28 cellular contexts compared by ENCODE assay signal in the genomic region with DNA sequence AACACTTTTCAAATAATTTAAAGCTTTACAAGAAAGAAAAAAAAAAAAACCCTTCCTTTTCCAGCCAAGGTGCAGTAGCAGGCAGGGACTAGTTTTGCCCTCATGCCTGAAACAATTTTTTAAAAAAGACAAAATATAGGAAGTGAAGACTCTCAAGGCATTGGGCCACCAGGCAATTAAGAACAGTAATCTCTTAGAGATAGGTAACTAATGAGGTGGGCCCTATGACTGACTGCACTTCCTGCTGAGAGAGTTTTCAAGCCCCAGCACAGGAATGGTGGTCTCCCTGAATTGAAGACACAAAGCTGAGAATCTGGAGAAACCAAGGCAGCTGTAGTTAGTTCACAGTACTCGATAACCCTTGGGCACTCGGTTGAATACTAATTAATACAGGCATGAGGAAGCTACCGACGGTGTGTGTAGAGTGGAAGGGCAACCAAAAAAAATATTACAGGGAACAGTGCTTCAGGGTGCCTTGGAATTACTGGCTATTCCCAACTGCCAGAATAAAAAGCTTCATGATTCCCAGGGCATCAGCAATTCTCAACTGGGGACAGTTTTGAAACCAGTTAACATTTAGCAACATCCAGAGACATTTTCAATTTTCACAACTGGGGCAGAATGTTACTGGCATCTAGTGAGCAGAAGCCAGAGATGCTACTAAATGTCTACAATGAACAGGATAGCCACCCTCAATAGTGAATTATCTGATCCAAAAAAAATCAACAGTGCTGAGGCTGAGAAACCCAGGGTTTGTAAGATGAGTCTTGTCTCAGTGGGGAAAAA. TPM values are rescaled to one million over a fixed set of nuclear protein-coding genes. Genes with fewer than 3 reads are reported as not detected.
DNase-seq lines count a peak whose midpoint lies in the region; ATAC-seq, FAIRE-seq and TF ChIP-seq lines count a peak whose summit lies in the region.
"Had no signal": no experiment of that assay in that cellular context is flagged by ENCODE, and none has a peak within 500 bp of the region (broad histone marks: within the 10 kb centered on the region; RNA-seq: fewer than 3 reads in every experiment).

No MANE protein-coding gene starts in this region.

- H3K9ac ChIP-seq in mesendoderm (ENCODE audit: low read length) = no peak overlapping the region
- H3K9ac ChIP-seq: GM23248, SK-N-SH had no signal

- H3K79me2 ChIP-seq in mesendoderm (ENCODE audit: control insufficient read depth, insufficient read depth, low read length) = no peaks in the 10 kb centered on the region

- H2BK5ac ChIP-seq in mesendoderm (ENCODE audit: low read length) = no peak overlapping the region

- ATAC-seq in T-cell (replicated peaks in 1 of 4) (no peak), thoracic aorta (ENCODE audit: insufficient number of reproducible peaks, low FRiP score, low read depth) (peak; percentile 60)
- ATAC-seq: mucosa of descending colon had no signal

- H4K8ac ChIP-seq in mesendoderm (ENCODE audit: low read depth, low read length) = no peak overlapping the region

- WGBS in mesendoderm (ENCODE audit: extremely low coverage, insufficient coverage, low lambda C conversion rate) = no CpG with 5 or more reads among the region's 4 CpGs

- H2BK120ac ChIP-seq in mesendoderm (ENCODE audit: low read depth, low read length) = no peak overlapping the region

- no peak overlapping the region for H2BK15ac ChIP-seq in mesendoderm (replicated peaks; ENCODE audit: low read depth)

- H3K4me3 ChIP-seq in mesendoderm (ENCODE audit: low read length) = no peak overlapping the region
- no peak overlapping the region for H3K4me3 ChIP-seq in thoracic aorta
- H3K4me3 ChIP-seq: GM23248, hepatocyte, mucosa of descending colon, smooth muscle cell, transverse colon had no signal

- no peak for FAIRE-seq in H54 (lab: Jason Lieb, UNC)

- POLR2A ChIA-PET in T-cell (lab: Charles Lee) = interaction anchor here (0.6 to 0.7 kb wide), 3 partner anchors 17 to 240 kb away, joined by 3 to 4 read pairs (median 3); no protein-coding TSS in a partner anchor

- peaks cover 9% of the 10 kb centered on the region for H3K36me3 Mint-ChIP-seq in activated naive CD4-positive, alpha-beta T cell treated with anti-CD3 and anti-CD28 coated beads, Interleukin-2, amount 50 U/mL, for 24 hours
- H3K36me3 Mint-ChIP-seq in activated naive CD4-positive, alpha-beta T cell treated with anti-CD3 and anti-CD28 coated beads for 36 hours (ENCODE audit: low read depth) = peaks cover 5% of the 10 kb centered on the region
- peaks cover 38% of the 10 kb centered on the region for H3K36me3 Mint-ChIP-seq in T-cell
- H3K36me3 Mint-ChIP-seq in activated T-helper 2 cell treated with anti-CD3 and anti-CD28 coated beads, Interferon-gamma antibody, Interleukin-2, Interleukin-4, amounts not matched to agents 10 μg/mL and 5 μg/mL and 100 μg/mL, durations not matched to agents 14 hours and 24 hours and 36 hours (ENCODE audit: low read depth) = peaks cover 12% of the 10 kb centered on the region
- H3K36me3 Mint-ChIP-seq: activated CD4-positive, alpha-beta memory T cell treated with anti-CD3 and anti-CD28 coated beads for 36 hours had no signal

- H3K27me3 Mint-ChIP-seq in activated naive CD4-positive, alpha-beta T cell treated with anti-CD3 and anti-CD28 coated beads, Interleukin-2, amount 50 U/mL, for 24 hours = no peaks in the 10 kb centered on the region
- no peaks in the 10 kb centered on the region for H3K27me3 Mint-ChIP-seq in activated naive CD4-positive, alpha-beta T cell treated with anti-CD3 and anti-CD28 coated beads for 36 hours (ENCODE audit: low read depth)
- no peaks in the 10 kb centered on the region for H3K27me3 Mint-ChIP-seq in T-cell
- no peaks in the 10 kb centered on the region for H3K27me3 Mint-ChIP-seq in activated T-helper 2 cell treated with anti-CD3 and anti-CD28 coated beads, Interferon-gamma antibody, Interleukin-2, Interleukin-4, amounts not matched to agents 10 μg/mL and 5 μg/mL and 100 μg/mL, durations not matched to agents 14 hours and 24 hours and 36 hours (ENCODE audit: low read depth)
- H3K27me3 Mint-ChIP-seq: activated B cell treated with CpG ODN at 0.5 μM for 24 hours; activated CD4-positive, alpha-beta memory T cell treated with anti-CD3 and anti-CD28 coated beads for 36 hours had no signal

- H3K4me3 Mint-ChIP-seq in activated naive CD4-positive, alpha-beta T cell treated with anti-CD3 and anti-CD28 coated beads, Interleukin-2, amount 50 U/mL, for 24 hours = peak overlapping the region; percentile 16
- H3K4me3 Mint-ChIP-seq in activated naive CD4-positive, alpha-beta T cell treated with anti-CD3 and anti-CD28 coated beads for 36 hours = no peak overlapping the region
- no peak overlapping the region for H3K4me3 Mint-ChIP-seq in T-cell
- no peak overlapping the region for H3K4me3 Mint-ChIP-seq in activated T-helper 2 cell treated with anti-CD3 and anti-CD28 coated beads, Interferon-gamma antibody, Interleukin-2, Interleukin-4, amounts not matched to agents 10 μg/mL and 5 μg/mL and 100 μg/mL, durations not matched to agents 14 hours and 24 hours and 36 hours (ENCODE audit: low read depth)
- H3K4me3 Mint-ChIP-seq: activated B cell treated with CpG ODN at 0.5 μM for 24 hours; activated CD4-positive, alpha-beta memory T cell treated with anti-CD3 and anti-CD28 coated beads for 36 hours had no signal

- H3K18ac ChIP-seq in mesendoderm (ENCODE audit: low read length) = peak overlapping the region; percentile 39

- intact Hi-C loops in activated naive CD4-positive, alpha-beta T cell treated with anti-CD3 and anti-CD28 coated beads for 36 hours (cut with micrococcal nuclease) = no loop called here
- intact Hi-C loops in activated T-helper 2 cell treated with anti-CD3 and anti-CD28 coated beads, Interferon-gamma antibody, Interleukin-2, Interleukin-4, amounts not matched to agents 10 μg/mL and 5 μg/mL and 100 μg/mL, durations not matched to agents 14 hours and 24 hours and 36 hours (cut with micrococcal nuclease) = no loop called here

- no peak overlapping the region for H3K23ac ChIP-seq in mesendoderm (ENCODE audit: low read length)

- H3K9me3 ChIP-seq in thoracic aorta = no peaks in the 10 kb centered on the region
- H3K9me3 ChIP-seq: mucosa of descending colon, neutrophil, SK-N-SH had no signal

- H3K36me3 ChIP-seq in mesendoderm (ENCODE audit: control insufficient read depth, insufficient read depth, low read length) = no peaks in the 10 kb centered on the region
- no peaks in the 10 kb centered on the region for H3K36me3 ChIP-seq in thoracic aorta
- H3K36me3 ChIP-seq: neutrophil, transverse colon had no signal

- CTCF ChIA-PET in activated naive CD4-positive, alpha-beta T cell treated with anti-CD3 and anti-CD28 coated beads for 36 hours (lab: Charles Lee) = interaction anchor here (0.6 to 0.8 kb wide), 3 partner anchors 12 to 365 kb away, joined by 3 to 4 read pairs (median 3); no protein-coding TSS in a partner anchor
- CTCF ChIA-PET in T-cell (lab: Charles Lee) = interaction anchor here (0.6 to 1.0 kb wide), 3 partner anchors 40 to 617 kb away, joined by 3 to 6 read pairs (median 3); no protein-coding TSS in a partner anchor

- H3K27ac ChIP-seq in mesendoderm (ENCODE audit: low read depth, low read length) = no peak overlapping the region
- H3K27ac ChIP-seq in thoracic aorta = peak overlapping the region; percentile 13 to 26
- H3K27ac ChIP-seq: GM23248, hepatocyte, neutrophil, transverse colon had no signal

- no peak for TF ChIP-seq CTCF in thoracic aorta (IDR thresholded peaks at IDR 0.05)

- H3K4me2 ChIP-seq in mesendoderm (ENCODE audit: low read length) = no peak overlapping the region
- H3K4me2 ChIP-seq: hepatocyte, SK-N-SH, smooth muscle cell had no signal

- no peak overlapping the region for H3K4ac ChIP-seq in mesendoderm (ENCODE audit: low read depth, low read length)

- no peak overlapping the region for H4K5ac ChIP-seq in mesendoderm (ENCODE audit: low read length)

- peaks cover 57% of the 10 kb centered on the region for H3K4me1 Mint-ChIP-seq in activated naive CD4-positive, alpha-beta T cell treated with anti-CD3 and anti-CD28 coated beads, Interleukin-2, amount 50 U/mL, for 24 hours
- peaks cover 19% of the 10 kb centered on the region for H3K4me1 Mint-ChIP-seq in activated naive CD4-positive, alpha-beta T cell treated with anti-CD3 and anti-CD28 coated beads for 36 hours (ENCODE audit: low read depth)
- peaks cover 42 to 55% (median 46%) of the 10 kb centered on the region in 3 donors for H3K4me1 Mint-ChIP-seq in T-cell
- H3K4me1 Mint-ChIP-seq in activated T-helper 2 cell treated with anti-CD3 and anti-CD28 coated beads, Interferon-gamma antibody, Interleukin-2, Interleukin-4, amounts not matched to agents 10 μg/mL and 5 μg/mL and 100 μg/mL, durations not matched to agents 14 hours and 24 hours and 36 hours (ENCODE audit: low read depth) = peaks cover 9% of the 10 kb centered on the region
- H3K4me1 Mint-ChIP-seq: activated B cell treated with CpG ODN at 0.5 μM for 24 hours had no signal

- peak overlapping the region; percentile 92 for H3K27ac Mint-ChIP-seq in activated naive CD4-positive, alpha-beta T cell treated with anti-CD3 and anti-CD28 coated beads, Interleukin-2, amount 50 U/mL, for 24 hours
- H3K27ac Mint-ChIP-seq in activated naive CD4-positive, alpha-beta T cell treated with anti-CD3 and anti-CD28 coated beads for 36 hours = no peak overlapping the region
- H3K27ac Mint-ChIP-seq in T-cell = peak overlapping the region; percentile 25 to 77
- H3K27ac Mint-ChIP-seq in activated T-helper 2 cell treated with anti-CD3 and anti-CD28 coated beads, Interferon-gamma antibody, Interleukin-2, Interleukin-4, amounts not matched to agents 10 μg/mL and 5 μg/mL and 100 μg/mL, durations not matched to agents 14 hours and 24 hours and 36 hours = no peak overlapping the region
- H3K27ac Mint-ChIP-seq: activated B cell treated with CpG ODN at 0.5 μM for 24 hours; activated CD4-positive, alpha-beta memory T cell treated with anti-CD3 and anti-CD28 coated beads for 36 hours had no signal

- no peaks in the 10 kb centered on the region for H3K9me3 Mint-ChIP-seq in activated naive CD4-positive, alpha-beta T cell treated with anti-CD3 and anti-CD28 coated beads, Interleukin-2, amount 50 U/mL, for 24 hours
- H3K9me3 Mint-ChIP-seq in activated naive CD4-positive, alpha-beta T cell treated with anti-CD3 and anti-CD28 coated beads for 36 hours = no peaks in the 10 kb centered on the region
- no peaks in the 10 kb centered on the region for H3K9me3 Mint-ChIP-seq in T-cell
- no peaks in the 10 kb centered on the region for H3K9me3 Mint-ChIP-seq in activated T-helper 2 cell treated with anti-CD3 and anti-CD28 coated beads, Interferon-gamma antibody, Interleukin-2, Interleukin-4, amounts not matched to agents 10 μg/mL and 5 μg/mL and 100 μg/mL, durations not matched to agents 14 hours and 24 hours and 36 hours
- H3K9me3 Mint-ChIP-seq: activated B cell treated with CpG ODN at 0.5 μM for 24 hours; activated CD4-positive, alpha-beta memory T cell treated with anti-CD3 and anti-CD28 coated beads for 36 hours had no signal

- no peak for DNase-seq in activated naive CD4-positive, alpha-beta T cell treated with anti-CD3 and anti-CD28 coated beads for 36 hours
- DNase-seq in T-cell (no peak), mesendoderm (peak; percentile 24), thoracic aorta (ENCODE audit: low spot score) (no peak), H4 (ENCODE audit: low spot score) (no peak), H54 (ENCODE audit: insufficient read length, low spot score) (no peak)
- DNase-seq in activated T-helper 2 cell treated with anti-CD3 and anti-CD28 coated beads, Interferon-gamma antibody, Interleukin-2, Interleukin-4, amounts not matched to agents 10 μg/mL and 5 μg/mL and 100 μg/mL, durations not matched to agents 14 hours and 24 hours and 36 hours (ENCODE audit: low spot score) = no peak
- DNase-seq: activated B cell treated with CpG ODN at 0.5 μM for 24 hours; activated CD4-positive, alpha-beta memory T cell treated with anti-CD3 and anti-CD28 coated beads for 36 hours; activated naive CD4-positive, alpha-beta T cell treated with Interleukin-2 at 50 U/mL for 16 hours; effector CD4-positive, alpha-beta T cell; erythroblast; foreskin fibroblast; GM23248; mucosa of descending colon; RPMI8226; SK-N-SH; stimulated activated naive CD4-positive, alpha-beta T cell treated with Interleukin-2 at 50 U/mL for 16 hours; T1000; transverse colon had no signal

- H3K27me3 ChIP-seq in mesendoderm (ENCODE audit: insufficient read depth, low read length, poor library complexity) (no peaks in the 10 kb centered on the region), thoracic aorta (replicated peaks; ENCODE audit: insufficient read depth) (no peaks in the 10 kb centered on the region)
- H3K27me3 ChIP-seq: hepatocyte, neutrophil, transverse colon had no signal

- H3K79me1 ChIP-seq in mesendoderm (ENCODE audit: low read length) = no peaks in the 10 kb centered on the region

- no peak for TF ChIP-seq POLR2A in H54 (IDR thresholded peaks at IDR 0.05; ENCODE audit: low read depth, low read length)

- no peak overlapping the region for H3K56ac ChIP-seq in mesendoderm (ENCODE audit: low read length)

- H2AK5ac ChIP-seq in mesendoderm (ENCODE audit: low read length) = no peak overlapping the region

- H3K4me1 ChIP-seq in mesendoderm (ENCODE audit: control insufficient read depth, low read depth, low read length) (peaks cover 2% of the 10 kb centered on the region), thoracic aorta (ENCODE audit: control insufficient read depth in 1 of 2, low read depth in 2 of 2) (peaks cover 4 to 68% of the 10 kb centered on the region in 2 donors)
- H3K4me1 ChIP-seq: transverse colon had no signal

RNA-seq across cellular contexts. Expression of gene PLN, which starts 36.0 kb away (rescaled TPM):
- not detected for total RNA-seq in activated naive CD4-positive, alpha-beta T cell treated with anti-CD3 and anti-CD28 coated beads for 36 hours
- total RNA-seq in T-cell (under 1 TPM in 2 of 5 donors, not detected in 3; 0.13 to 0.23 TPM), thoracic aorta (100 to 1,000 TPM; 382 to 468 TPM)
- polyA plus RNA-seq in mesendoderm (2013, experiment 1 of 2) = 0.03 TPM
- 0.03 TPM for polyA plus RNA-seq in mesendoderm (2013, experiment 2 of 2)
- not detected in 2 replicates for total RNA-seq in activated T-helper 2 cell treated with anti-CD3 and anti-CD28 coated beads, Interferon-gamma antibody, Interleukin-2, Interleukin-4, amounts not matched to agents 10 μg/mL and 5 μg/mL and 100 μg/mL, durations not matched to agents 14 hours and 24 hours and 36 hours
- 0.60 TPM in 1 of 2 replicates, not detected in the other for total RNA-seq in H4 (2014; rRNA removed; shearing (Covaris generic))
- total RNA-seq: A673; activated B cell treated with CpG ODN at 0.5 μM for 24 hours; activated CD4-positive, alpha-beta memory T cell treated with anti-CD3 and anti-CD28 coated beads for 36 hours; chondrocyte; Daoy; GM23248; pulmonary artery endothelial cell had no signal
- polyA plus RNA-seq: GM23248, SK-N-SH had no signal

Comparison
In these comparisons a context has a peak if more than half of its experiments do, and no peak if none do; other contexts are left out.
1. H3K27ac Mint-ChIP-seq: peak in activated naive CD4-positive, alpha-beta T cell treated with anti-CD3 and anti-CD28 coated beads, Interleukin-2, amount 50 U/mL, for 24 hours (single experiment) and T-cell (2 of 2); none in activated naive CD4-positive, alpha-beta T cell treated with anti-CD3 and anti-CD28 coated beads for 36 hours (single experiment) and activated T-helper 2 cell treated with anti-CD3 and anti-CD28 coated beads, Interferon-gamma antibody, Interleukin-2, Interleukin-4, amounts not matched to agents 10 μg/mL and 5 μg/mL and 100 μg/mL, durations not matched to agents 14 hours and 24 hours and 36 hours (single experiment).
2. RNA of gene PLN, which starts 36.0 kb away (total RNA-seq): 382 to 468 TPM in thoracic aorta; 0.60 TPM in H4, not detected in activated T-helper 2 cell treated with anti-CD3 and anti-CD28 coated beads, Interferon-gamma antibody, Interleukin-2, Interleukin-4, amounts not matched to agents 10 μg/mL and 5 μg/mL and 100 μg/mL, durations not matched to agents 14 hours and 24 hours and 36 hours, not detected in activated naive CD4-positive, alpha-beta T cell treated with anti-CD3 and anti-CD28 coated beads for 36 hours and 0.13 to 0.23 TPM in T-cell; every median in the first group is over 100 times any median in the second.